In genomic region chr2:235006461-235006860, GRCh38 we compare ENCODE assay signal across 24 cellular contexts. TPM values are rescaled to one million over a fixed set of nuclear protein-coding genes. Genes with fewer than 3 reads are reported as not detected.
DNase-seq lines count a peak whose midpoint lies in the region; ATAC-seq and TF ChIP-seq lines count a peak whose summit lies in the region.
"Had no signal": no experiment of that assay in that cellular context is flagged by ENCODE, and none has a peak within 500 bp of the region (broad histone marks: within the 10 kb centered on the region; RNA-seq: fewer than 3 reads in every experiment).

No MANE protein-coding gene starts in this region.

- no peaks in the 10 kb centered on the region for H3K36me3 ChIP-seq in HUES6 (ENCODE audit: control insufficient read depth, insufficient read depth, low read length)
- peaks cover 8% of the 10 kb centered on the region; the same call in 1 of the 2 replicates for H3K36me3 ChIP-seq in iPS-20b (ENCODE audit: insufficient read depth, low read depth, low read length)
- H3K36me3 ChIP-seq: colonic mucosa, transverse colon had no signal

- ATAC-seq in T-helper 17 cell (no peak), HG03039 (IDR thresholded peaks at IDR 0.05; ENCODE audit: unreplicated experiment) (no peak), GM19328 (IDR thresholded peaks at IDR 0.05; ENCODE audit: unreplicated experiment) (no peak)
- ATAC-seq: activated naive CD4-positive, alpha-beta T cell treated with anti-CD3 and anti-CD28 coated beads, Interleukin-2, amount 50 U/mL, for 72 hours; PC-3 had no signal

- H3K4me1 ChIP-seq in HUES6 (ENCODE audit: control insufficient read depth, insufficient read depth, low read length) (peaks cover 56% of the 10 kb centered on the region), iPS-20b (ENCODE audit: insufficient read depth, low read length) (peaks cover 32% of the 10 kb centered on the region)

- H3K27me3 Mint-ChIP-seq in T-helper 17 cell (peaks cover 28% of the 10 kb centered on the region), progenitor cell of endocrine pancreas (no peaks in the 10 kb centered on the region)
- H3K27me3 Mint-ChIP-seq: B cell, IgD-negative memory B cell had no signal

- H3K9me3 Mint-ChIP-seq in progenitor cell of endocrine pancreas (ENCODE audit: low read depth), result peaks cover 3% of the 10 kb centered on the region
- H3K9me3 Mint-ChIP-seq: activated naive CD4-positive, alpha-beta T cell treated with anti-CD3 and anti-CD28 coated beads, Interleukin-2, amount 50 U/mL, for 72 hours had no signal

- H3K9ac ChIP-seq in HUES6 (ENCODE audit: low read length) (peak overlapping the region; percentile 32), iPS-20b (ENCODE audit: low read depth, low read length) (peak overlapping the region; percentile 69; the same call in 1 of the 2 replicates)

- no peak for TF ChIP-seq CTCF in progenitor cell of endocrine pancreas (IDR thresholded peaks at IDR 0.05; ENCODE audit: unreplicated experiment)

- no peak for DNase-seq in T-helper 17 cell
- DNase-seq in progenitor cell of endocrine pancreas (ENCODE audit: low spot score, unreplicated experiment), result no peak
- DNase-seq in stimulated activated CD4-positive, alpha-beta T cell treated with anti-CD3 and anti-CD28 coated beads, Interleukin-4, amount 100 ng/mL, for 4 hours, result no peak
- DNase-seq: activated CD4-positive, CD25-positive, alpha-beta regulatory T cell treated with anti-CD3 and anti-CD28 coated beads, Interleukin-2, amount 50 U/mL, for 72 hours; activated CD8-positive, alpha-beta memory T cell treated with anti-CD3 and anti-CD28 coated beads for 24 hours; activated T-cell treated with anti-CD3 and anti-CD28 coated beads, Interleukin-2, amount 50 U/mL, for 48 hours; Calu3; GDM1; MG63; NCI-H1436 treated with DMSO at 0.1 percent for 48 hours; NCI-H774; PC-3; stimulated activated naive CD4-positive, alpha-beta T cell; T-helper 9 cell had no signal

- H3K27me3 ChIP-seq in HUES6 (ENCODE audit: control insufficient read depth, insufficient read depth, low read length), result no peaks in the 10 kb centered on the region
- H3K27me3 ChIP-seq in iPS-20b (ENCODE audit: insufficient read depth, low read length), result no peaks in the 10 kb centered on the region
- H3K27me3 ChIP-seq: colonic mucosa, MG63, transverse colon had no signal

- H3K27ac Mint-ChIP-seq in T-helper 17 cell, result peak overlapping the region; percentile 8
- peak overlapping the region; percentile 98 for H3K27ac Mint-ChIP-seq in progenitor cell of endocrine pancreas
- H3K27ac Mint-ChIP-seq: activated naive CD4-positive, alpha-beta T cell treated with anti-CD3 and anti-CD28 coated beads, Interleukin-2, amount 50 U/mL, for 72 hours; B cell; IgD-negative memory B cell had no signal

- H3K9me3 ChIP-seq in HUES6 (ENCODE audit: control insufficient read depth, insufficient read depth, low read depth, low read length), result no peaks in the 10 kb centered on the region
- no peaks in the 10 kb centered on the region for H3K9me3 ChIP-seq in T-helper 17 cell (ENCODE audit: control insufficient read depth, low read length, poor library complexity, severe bottlenecking)
- no peaks in the 10 kb centered on the region for H3K9me3 ChIP-seq in iPS-20b (ENCODE audit: insufficient read depth, low read depth, low read length)
- H3K9me3 ChIP-seq: colonic mucosa, MG63, transverse colon had no signal

- H3K4me1 Mint-ChIP-seq in T-helper 17 cell (no peaks in the 10 kb centered on the region), progenitor cell of endocrine pancreas (ENCODE audit: low read depth) (peaks cover 81% of the 10 kb centered on the region)
- H3K4me1 Mint-ChIP-seq: B cell, IgD-negative memory B cell had no signal

- H3K27ac ChIP-seq in HUES6 (ENCODE audit: low read depth, low read length) (peak overlapping the region; percentile 1; the same call in 1 of the 2 replicates), iPS-20b (ENCODE audit: low read length) (peak overlapping the region; percentile 12)
- H3K27ac ChIP-seq: colonic mucosa, SK-N-MC had no signal

- H3K36me3 Mint-ChIP-seq in T-helper 17 cell (ENCODE audit: low read depth) (no peaks in the 10 kb centered on the region), progenitor cell of endocrine pancreas (ENCODE audit: insufficient read depth) (peaks cover 7% of the 10 kb centered on the region)
- H3K36me3 Mint-ChIP-seq: activated naive CD4-positive, alpha-beta T cell treated with anti-CD3 and anti-CD28 coated beads, Interleukin-2, amount 50 U/mL, for 72 hours had no signal

- no peak overlapping the region for H3K4me3 Mint-ChIP-seq in T-helper 17 cell
- H3K4me3 Mint-ChIP-seq in progenitor cell of endocrine pancreas (ENCODE audit: low read depth), result peak overlapping the region; percentile 45
- H3K4me3 Mint-ChIP-seq: B cell, IgD-negative memory B cell had no signal

- H3K4me3 ChIP-seq in HUES6 (ENCODE audit: low read depth, low read length) (no peak overlapping the region), iPS-20b (ENCODE audit: low read length) (no peak overlapping the region)
- H3K4me3 ChIP-seq: colonic mucosa, MG63, SK-N-MC, transverse colon had no signal

RNA-seq across cellular contexts. Expression of gene SH3BP4, which starts 54.6 kb away (rescaled TPM):
- total RNA-seq in T-helper 17 cell (under 1 TPM; 0.15 to 0.94 TPM), progenitor cell of endocrine pancreas (45.7 and 49.0 TPM in 2 replicates)

Comparison
In these comparisons a context has a peak if more than half of its experiments do, and no peak if none do; other contexts are left out.
1. RNA of gene SH3BP4, which starts 54.6 kb away (total RNA-seq): 45.7 to 49.0 TPM in progenitor cell of endocrine pancreas; 0.15 to 0.94 TPM in T-helper 17 cell; every median in the first group is over 10 times any median in the second.